Comparison of ENCODE assay signal across 19 cellular contexts in genomic region chr13:94308808-94309207, GRCh38.
"Had no signal": no experiment of that assay in that cellular context is flagged by ENCODE, and none has a peak within 500 bp of the region (broad histone marks: within the 10 kb centered on the region; RNA-seq: fewer than 3 reads in every experiment).

No MANE protein-coding gene starts in this region.

- H3K4me3 ChIP-seq: adrenal gland, coronary artery, gastrocnemius medialis, heart right ventricle, skin epidermis, tibial nerve had no signal

- H3K27me3 ChIP-seq: adrenal gland, gastrocnemius medialis, heart right ventricle, tibial nerve had no signal

- H3K27ac ChIP-seq: adrenal gland, coronary artery, gastrocnemius medialis had no signal

- FAIRE-seq: endothelial cell of umbilical vein had no signal

- DNase-seq: activated CD4-positive, alpha-beta T cell treated with anti-CD3 and anti-CD28 coated beads, Interleukin-2, amount 10 ng/mL, durations not matched to agents 24 days and 14 days; activated CD4-positive, CD25-positive, alpha-beta regulatory T cell; activated CD8-positive, alpha-beta memory T cell treated with anti-CD3 and anti-CD28 coated beads, Interleukin-2, amount 50 U/mL, for 4 hours; activated CD8-positive, alpha-beta T cell treated with anti-CD3 and anti-CD28 coated beads, Interleukin-2, amount 10 ng/mL, durations not matched to agents 7 days and 5 days; activated effector memory CD4-positive, alpha-beta T cell treated with anti-CD3 and anti-CD28 coated beads, Interleukin-2, amount 50 U/mL, for 16 hours; activated T-cell treated with anti-CD3 and anti-CD28 coated beads, Interleukin-2, amount 50 U/mL, for 48 hours; adrenal gland; effector CD4-positive, alpha-beta T cell; gastrocnemius medialis; heart right ventricle; left colon; nucleus accumbens; stimulated activated CD4-positive, alpha-beta T cell treated with anti-CD3 and anti-CD28 coated beads, Interleukin-15, amount 100 ng/mL, for 24 hours; stimulated activated CD4-positive, alpha-beta T cell treated with anti-CD3 and anti-CD28 coated beads, Interleukin-4, amount 100 ng/mL, for 24 hours; stimulated activated naive CD4-positive, alpha-beta T cell had no signal

- H3K36me3 ChIP-seq: adrenal gland, gastrocnemius medialis, heart right ventricle, tibial nerve had no signal

- H3K9me3 ChIP-seq: adrenal gland, gastrocnemius medialis, heart right ventricle, tibial nerve had no signal
